In the genomic region with DNA sequence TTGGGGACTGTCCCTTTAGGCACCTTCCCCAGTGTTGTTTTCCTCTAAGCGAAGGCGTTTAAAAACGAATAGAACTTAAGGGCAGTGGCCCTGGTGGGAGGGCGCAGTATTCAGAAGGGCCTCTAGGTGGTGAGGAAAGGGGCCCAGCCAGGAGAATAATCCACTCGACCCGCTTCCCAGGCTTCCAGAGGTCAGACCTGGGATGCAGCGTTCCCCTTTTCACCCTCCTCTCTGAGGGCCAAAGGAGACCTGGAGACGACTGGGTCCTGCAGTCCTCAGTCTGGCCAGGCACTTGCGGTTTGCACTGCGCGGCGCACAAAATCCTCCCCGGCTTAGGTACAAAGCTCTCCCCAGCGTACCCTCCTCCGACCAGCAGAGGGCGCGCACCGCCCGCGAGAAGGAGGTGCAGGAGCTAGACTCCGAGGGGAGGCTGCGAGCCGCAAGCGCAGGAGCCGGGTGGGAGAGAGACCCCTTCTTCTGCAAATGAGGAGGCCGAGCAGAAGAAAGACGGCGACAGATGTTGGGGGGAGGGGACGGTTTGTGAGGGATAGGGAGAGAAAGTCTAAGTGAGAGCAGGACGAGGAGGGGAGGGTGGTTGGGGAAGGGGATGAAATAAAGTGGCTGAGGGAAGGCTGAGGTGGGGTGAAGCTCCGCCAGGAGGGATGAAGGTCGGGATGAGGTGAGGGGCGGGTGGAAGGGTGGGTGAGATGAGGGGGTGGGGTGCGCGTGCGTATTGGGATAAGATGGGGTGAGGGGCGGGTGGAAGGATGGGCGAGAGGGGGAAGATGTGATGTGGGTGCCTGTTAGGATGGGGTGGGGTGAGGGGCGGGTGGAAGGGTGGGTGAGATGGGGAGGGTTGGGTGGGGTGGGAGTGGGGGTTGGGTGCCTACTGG, we compare ENCODE assay signal across 8 cellular contexts. TPM values are rescaled to one million over a fixed set of nuclear protein-coding genes. Genes with fewer than 3 reads are reported as not detected.
A peak's percentile ranks its signal among the peaks of the same experiment; 100 is the strongest.
DNase-seq lines count a peak whose midpoint lies in the region; ATAC-seq, FAIRE-seq and TF ChIP-seq lines count a peak whose summit lies in the region.

No MANE protein-coding gene starts in this region.

- H3K4me3 ChIP-seq in adrenal gland (no peak overlapping the region), left ventricle myocardium inferior (peak overlapping the region; percentile 17)

- H3K27ac ChIP-seq in adrenal gland (no peak overlapping the region), left ventricle myocardium inferior (replicated peaks) (no peak overlapping the region)

- intact Hi-C loops in adrenal gland (cut with DNase I) (no loop called here), left ventricle myocardium inferior (cut with micrococcal nuclease) (no loop called here)

- H3K9me3 ChIP-seq in adrenal gland (replicated peaks in 1 of 3) (no peaks in the 10 kb centered on the region), left ventricle myocardium inferior (replicated peaks) (no peaks in the 10 kb centered on the region)

- H3K36me3 ChIP-seq in adrenal gland (replicated peaks in 1 of 2): no peaks in the 10 kb centered on the region
- H3K36me3 ChIP-seq in left ventricle myocardium inferior: no peaks in the 10 kb centered on the region

- H3K4me1 ChIP-seq in adrenal gland (replicated peaks in 1 of 2) (peaks cover 16% of the 10 kb centered on the region in 2 donors), left ventricle myocardium inferior (peaks cover 51% of the 10 kb centered on the region)

- TF ChIP-seq CTCF in adrenal gland (IDR thresholded peaks at IDR 0.05): peak; percentile 82 to 96 (median 89)
- peak; percentile 90 for TF ChIP-seq CTCF in left ventricle myocardium inferior (IDR thresholded peaks at IDR 0.05; ENCODE audit: borderline replicate concordance)

- TF ChIP-seq POLR2A in GM12891 (IDR thresholded peaks at IDR 0.05; ENCODE audit: low read depth, low read length): no peak
- no peak for TF ChIP-seq POLR2A in adrenal gland (IDR thresholded peaks at IDR 0.05)

- peak; percentile 97 for FAIRE-seq in GM12891 (lab: Jason Lieb, UNC)

- ATAC-seq in HG02763 (IDR thresholded peaks at IDR 0.05; ENCODE audit: unreplicated experiment): peak; percentile 77

- WGBS in adrenal gland, 4 donors: 2 to 4% (median 3%) methylated on average over 4 to 39 of the region's 39 CpGs

- H3K27me3 ChIP-seq in adrenal gland (peaks cover 56% of the 10 kb centered on the region), left ventricle myocardium inferior (ENCODE audit: low read depth) (peaks cover 100% of the 10 kb centered on the region)

- DNase-seq in GM12891 (ENCODE audit: insufficient read length, low spot score) (peak; percentile 83), NCI-H1417 treated with DMSO at 0.1 percent for 48 hours (lab: John Stamatoyannopoulos, UW) (peak; percentile 80), T-helper 1 cell (peak; percentile 55 to 80 (median 71)), adrenal gland (peak; percentile 79 to 93 (median 86)), left ventricle myocardium inferior (peak; percentile 81), renal cortical epithelial cell (ENCODE audit: low read depth) (peak; percentile 44), GOT3 (lab: John Stamatoyannopoulos, UW) (no peak)

TF ChIP-seq in GM12891, 5 proteins besides CTCF, POLR2A, EP300 and RAD21:
- no peak for TF ChIP-seq SPI1 (IDR thresholded peaks at IDR 0.05; ENCODE audit: low read depth, low read length)
- no peak for TF ChIP-seq PAX5 (IDR thresholded peaks at IDR 0.05; ENCODE audit: insufficient read depth, low read length, severe bottlenecking)
- TF ChIP-seq POU2F2 (IDR thresholded peaks at IDR 0.05; ENCODE audit: low read depth, low read length): no peak
- TF ChIP-seq POLR2AphosphoS5 (IDR thresholded peaks at IDR 0.05; ENCODE audit: low read depth, low read length): no peak
- TF ChIP-seq TAF1 (IDR thresholded peaks at IDR 0.05; ENCODE audit: low read depth, low read length): no peak
TF ChIP-seq in GM12891: peak in this region for 0.

RNA-seq across cellular contexts. Expression of gene FEV, which starts 4.9 kb away (rescaled TPM):
- polyA plus RNA-seq in GM12891 (2012; ENCODE audit: low read depth, missing spikeins): not detected
- total RNA-seq in adrenal gland (1 to 10 TPM in 3 of 8 donors, under 1 TPM in 1, not detected in 4; 0.31 to 7.2 (median 1.9) TPM), left ventricle myocardium inferior (not detected), renal cortical epithelial cell (not detected in 2 replicates)
- polyA plus RNA-seq in adrenal gland: 10 to 100 TPM in 1 of 3 donors, 1 to 10 TPM in 2; 3.5 to 16.5 (median 5.3) TPM

RNA-seq across cellular contexts. Expression of gene CRYBA2, which starts 13.1 kb away (rescaled TPM):
- not detected for polyA plus RNA-seq in GM12891 (2012; ENCODE audit: low read depth, missing spikeins)
- total RNA-seq in adrenal gland (1 to 10 TPM in 3 of 8 donors, under 1 TPM in 1, not detected in 4; 0.57 to 6.8 (median 3.9) TPM), left ventricle myocardium inferior (not detected), renal cortical epithelial cell (not detected in 2 replicates)
- 10 to 100 TPM in 1 of 3 donors, 1 to 10 TPM in 2; 1.6 to 26.6 (median 7.2) TPM for polyA plus RNA-seq in adrenal gland

RNA-seq across cellular contexts. Expression of gene CDK5R2, which starts 20.6 kb away (rescaled TPM):
- 0.03 TPM for polyA plus RNA-seq in GM12891 (2012; ENCODE audit: low read depth, missing spikeins)
- total RNA-seq in adrenal gland: 1 to 10 TPM in 3 of 8 donors, under 1 TPM in 2, not detected in 3; 0.13 to 8.7 (median 1.7) TPM
- 10 to 100 TPM in 1 of 3 donors, 1 to 10 TPM in 2; 1.7 to 10.4 (median 5.0) TPM for polyA plus RNA-seq in adrenal gland
- total RNA-seq in left ventricle myocardium inferior: not detected
- total RNA-seq in renal cortical epithelial cell: 0.10 TPM in 1 of 2 replicates, not detected in the other
